In the genomic region with DNA sequence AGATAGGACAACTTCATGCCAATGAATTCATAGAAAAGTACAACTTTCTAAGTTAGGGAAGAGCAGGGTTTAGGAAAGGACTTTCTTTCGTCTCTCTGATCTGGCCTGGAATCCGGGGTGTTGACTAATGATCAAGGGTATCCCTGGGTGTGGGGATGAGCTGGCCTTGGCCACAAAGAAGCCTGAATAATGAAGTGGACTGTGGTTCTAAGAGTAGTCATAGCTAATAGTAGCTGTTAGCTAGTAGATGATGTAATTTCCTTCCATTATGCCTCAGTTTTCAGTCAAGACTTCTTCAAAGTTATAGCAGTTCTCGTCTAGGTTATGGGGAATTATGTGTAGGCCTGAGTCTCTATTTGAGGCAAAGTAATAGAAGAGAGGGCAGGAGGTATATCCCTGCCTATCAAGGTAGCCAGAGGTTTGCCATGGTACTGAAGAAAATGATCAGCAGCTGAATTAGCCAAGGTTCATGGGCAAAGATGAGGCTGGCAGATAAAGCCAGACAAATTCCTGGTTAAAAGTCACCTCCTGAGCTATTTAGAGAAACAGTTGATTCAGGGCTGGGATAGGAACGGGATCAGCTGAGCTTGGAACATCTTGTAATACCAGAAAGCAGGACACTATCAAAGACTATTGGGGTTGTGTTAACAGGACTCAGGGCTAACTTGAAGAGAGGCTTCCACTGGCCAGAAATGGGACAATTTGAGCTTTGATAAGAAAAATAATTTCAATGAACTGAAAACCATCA, we compare ENCODE assay signal across 11 cellular contexts. TPM values are rescaled to one million over a fixed set of nuclear protein-coding genes. Genes with fewer than 3 reads are reported as not detected.
DNase-seq lines count a peak whose midpoint lies in the region; ATAC-seq, FAIRE-seq and TF ChIP-seq lines count a peak whose summit lies in the region.
"Had no signal": no experiment of that assay in that cellular context is flagged by ENCODE, and none has a peak within 500 bp of the region (broad histone marks: within the 10 kb centered on the region; RNA-seq: fewer than 3 reads in every experiment).

No MANE protein-coding gene starts in this region.

- FAIRE-seq in HTR-8/SVneo (lab: Jason Lieb, UNC), result no peak

- peaks cover 19% of the 10 kb centered on the region for H3K9me1 ChIP-seq in IMR-90 (ENCODE audit: insufficient read depth, low read length)

- BruUV-seq in IMR-90 (replicated peaks; lab: Mats Ljungman, UMichigan) (no TSS peak), mammary epithelial cell (replicated peaks; lab: Mats Ljungman, UMichigan) (TSS peak; percentile 93)

- H3K4me3 ChIP-seq in IMR-90 (ENCODE audit: insufficient read depth, low read depth, low read length), result no peak overlapping the region
- H3K4me3 ChIP-seq in mammary epithelial cell (replicated peaks in 1 of 3; ENCODE audit: insufficient read depth in 1 of 3, low read depth in 2 of 3, low read length in 3 of 3), result no peak overlapping the region
- H3K4me3 ChIP-seq in mesenchymal stem cell (ENCODE audit: insufficient read depth in 1 of 2, low read depth in 1 of 2, low read length in 2 of 2), result no peak overlapping the region
- H3K4me3 ChIP-seq: body of pancreas, testis had no signal

- CTCF ChIA-PET in IMR-90 (lab: Yijun Ruan, JAX), result interaction anchor here (0.7 to 1.6 kb wide), 2 partner anchors 15 to 16 kb away, joined by 4 to 7 read pairs; no protein-coding TSS in a partner anchor
- CTCF ChIA-PET in mammary epithelial cell (lab: Charles Lee; ENCODE audit: low non-redundant PET), result interaction anchor here (0.6 to 1.0 kb wide), 2 partner anchors 15 to 34 kb away, joined by 5 to 6 read pairs; no protein-coding TSS in a partner anchor

- peak overlapping the region; percentile 68 for H2BK20ac ChIP-seq in IMR-90 (ENCODE audit: low read depth, low read length)

- H2BK12ac ChIP-seq in mesenchymal stem cell (ENCODE audit: low read length in 2 of 2), result no peak overlapping the region

- no peak for TF ChIP-seq RAD21 in IMR-90 (IDR thresholded peaks at IDR 0.05; ENCODE audit: low read length)

- no peaks in the 10 kb centered on the region for H3K27me3 ChIP-seq in IMR-90 (ENCODE audit: control insufficient read depth, insufficient read depth, low read length)
- no peaks in the 10 kb centered on the region for H3K27me3 ChIP-seq in mammary epithelial cell (ENCODE audit: insufficient read depth, low read length)
- H3K27me3 ChIP-seq in mesenchymal stem cell (ENCODE audit: control insufficient read depth in 1 of 2, insufficient read depth in 1 of 2, low read length in 2 of 2), result no peaks in the 10 kb centered on the region
- H3K27me3 ChIP-seq: body of pancreas, testis had no signal

- H3K36me3 ChIP-seq in IMR-90 (ENCODE audit: control insufficient read depth, insufficient read depth, low read length), result peaks cover 8% of the 10 kb centered on the region
- peaks cover 1% of the 10 kb centered on the region for H3K36me3 ChIP-seq in mammary epithelial cell (ENCODE audit: insufficient read depth, low read length)
- H3K36me3 ChIP-seq in mesenchymal stem cell (ENCODE audit: control insufficient read depth in 1 of 2, insufficient read depth in 2 of 2, low read depth in 1 of 2, low read length in 2 of 2), result peaks cover 19 to 20% of the 10 kb centered on the region in 2 experiments

- H3K27ac ChIP-seq in IMR-90 (ENCODE audit: insufficient read depth, low read length) (peak overlapping the region; percentile 42; the same call in 1 of the 2 replicates), mammary epithelial cell (ENCODE audit: insufficient read depth, low read depth, low read length) (peak overlapping the region; percentile 82), mesenchymal stem cell (ENCODE audit: low read length, poor library complexity, severe bottlenecking) (peak overlapping the region; percentile 57)
- H3K27ac ChIP-seq: body of pancreas, testis had no signal

- peak overlapping the region; percentile 39 to 64; a peak in 3 of 4 replicates for H4K8ac ChIP-seq in IMR-90 (ENCODE audit: low read depth in 2 of 2, low read length in 2 of 2)
- H4K8ac ChIP-seq in mesenchymal stem cell (ENCODE audit: low read length), result no peak overlapping the region

- H3K4ac ChIP-seq in IMR-90 (ENCODE audit: low read depth, low read length) (peak overlapping the region; percentile 61), mesenchymal stem cell (ENCODE audit: low read depth in 1 of 2, low read length in 2 of 2) (no peak overlapping the region)

- no peak overlapping the region for H2AFZ ChIP-seq in IMR-90 (replicated peaks; ENCODE audit: low read length, poor library complexity)
- H2AFZ ChIP-seq in mammary epithelial cell (ENCODE audit: low read depth, low read length), result peak overlapping the region; percentile 78
- H2AFZ ChIP-seq in mesenchymal stem cell (ENCODE audit: low read depth, low read length), result no peak overlapping the region

- intact Hi-C loops in IMR-90 (cut with micrococcal nuclease) (no loop called here), mammary epithelial cell (cut with micrococcal nuclease) (no loop called here)

- H3K4me1 ChIP-seq in IMR-90 (ENCODE audit: control insufficient read depth, insufficient read depth, low read length), result peaks cover 20% of the 10 kb centered on the region
- peaks cover 33% of the 10 kb centered on the region for H3K4me1 ChIP-seq in mammary epithelial cell (ENCODE audit: insufficient read depth, low read length)
- peaks cover 2% of the 10 kb centered on the region for H3K4me1 ChIP-seq in mesenchymal stem cell (ENCODE audit: control insufficient read depth, insufficient read depth, low read depth, low read length)
- H3K4me1 ChIP-seq: body of pancreas, testis had no signal

- POLR2A ChIA-PET in IMR-90 (lab: Charles Lee; ENCODE audit: unreplicated experiment), result interaction anchor here (0.6 kb wide), 1 partner anchor 15 kb away, joined by 9 read pairs; no protein-coding TSS in a partner anchor

- H3K79me1 ChIP-seq in IMR-90 (ENCODE audit: low read depth in 1 of 2, low read length in 2 of 2) (peaks cover 5 to 16% of the 10 kb centered on the region in 2 experiments; a peak in 1 of 4 replicates), mesenchymal stem cell (replicated peaks; ENCODE audit: low read length, poor library complexity, severe bottlenecking) (peaks cover 2% of the 10 kb centered on the region)

- H3K4me2 ChIP-seq in IMR-90 (ENCODE audit: low read depth, low read length), result peak overlapping the region; percentile 35; the same call in 1 of the 2 replicates
- H3K4me2 ChIP-seq in mammary epithelial cell (ENCODE audit: insufficient read depth, low read depth, low read length), result peak overlapping the region; percentile 26
- H3K4me2 ChIP-seq in mesenchymal stem cell (ENCODE audit: low read length, poor library complexity, severe bottlenecking), result no peak overlapping the region

- H2AK9ac ChIP-seq in IMR-90 (replicated peaks; ENCODE audit: low read depth, low read length, poor library complexity), result no peak overlapping the region

- H2BK120ac ChIP-seq in IMR-90 (ENCODE audit: low read depth, low read length) (peak overlapping the region; percentile 84), mesenchymal stem cell (ENCODE audit: low read depth, low read length) (no peak overlapping the region)

- peak overlapping the region; percentile 71 for H2BK5ac ChIP-seq in IMR-90 (ENCODE audit: low read depth, low read length, poor library complexity, severe bottlenecking)
- no peak overlapping the region for H2BK5ac ChIP-seq in mesenchymal stem cell (ENCODE audit: low read depth, low read length, poor library complexity, severe bottlenecking)

- dilution Hi-C loops in IMR-90 (cut with HindIII; ENCODE audit: low sequenced_read_pairs, unreplicated experiment), result no loop called here
- dilution Hi-C loops in mammary epithelial cell (cut with HindIII; ENCODE audit: low sequenced_read_pairs), result no loop called here

- peak; percentile 88 for ATAC-seq in IMR-90 (ENCODE audit: low read depth)
- ATAC-seq: body of pancreas had no signal

- peak overlapping the region; percentile 55; the same call in 2 of the 3 replicates for H2BK15ac ChIP-seq in IMR-90 (ENCODE audit: low read depth, low read length)
- no peak overlapping the region for H2BK15ac ChIP-seq in mesenchymal stem cell (ENCODE audit: low read depth, poor library complexity, severe bottlenecking)

- TF ChIP-seq CTCF in IMR-90 (conservative IDR thresholded peaks at IDR 0.05; ENCODE audit: low read depth, low read length), result no peak
- no peak for TF ChIP-seq CTCF in mammary epithelial cell (conservative IDR thresholded peaks at IDR 0.05 in 1 of 2, IDR thresholded peaks at IDR 0.05 in 1 of 2; ENCODE audit: extremely low read depth in 1 of 2, insufficient read depth in 1 of 2, low read depth in 1 of 2, low read length in 2 of 2)

- H3K9ac ChIP-seq in IMR-90 (ENCODE audit: low read depth, low read length), result no peak overlapping the region
- H3K9ac ChIP-seq in mammary epithelial cell (ENCODE audit: insufficient read depth, low read length), result peak overlapping the region; percentile 50
- H3K9ac ChIP-seq in mesenchymal stem cell (ENCODE audit: low read length), result peak overlapping the region; percentile 66

- H3K56ac ChIP-seq in IMR-90 (ENCODE audit: extremely low read depth, insufficient read depth, low read length), result peak overlapping the region; percentile 40; the same call in 1 of the 2 replicates

- H3K9me3 ChIP-seq in IMR-90 (ENCODE audit: control insufficient read depth, insufficient read depth, low read length) (no peaks in the 10 kb centered on the region), mammary epithelial cell (replicated peaks; ENCODE audit: insufficient read depth, low read length) (peaks cover 3% of the 10 kb centered on the region), mesenchymal stem cell (ENCODE audit: control insufficient read depth, low read length) (no peaks in the 10 kb centered on the region)
- H3K9me3 ChIP-seq: body of pancreas, testis had no signal

- no peak overlapping the region; the same call in 1 of the 2 replicates for H4K5ac ChIP-seq in IMR-90 (ENCODE audit: low read depth, low read length)

- in situ Hi-C loops in IMR-90 (cut with MboI; ENCODE audit: low sequenced_read_pairs), result no loop called here
- in situ Hi-C loops in mammary epithelial cell (cut with MboI; ENCODE audit: low sequenced_read_pairs in 2 of 2), result no loop called here

- H2AK5ac ChIP-seq in IMR-90 (ENCODE audit: low read depth, low read length) (0 out of 2 replicates have a peak overlapping the region, but pooled peaks have one; percentile 21), mesenchymal stem cell (ENCODE audit: low read length, severe bottlenecking) (no peak overlapping the region)

- WGBS in IMR-90 (ENCODE audit: extremely low coverage in 2 of 2, insufficient read length in 1 of 2), 2 experiments, result 0% methylated on average over 2 of the region's 4 CpGs; no CpG with 5 or more reads in 1 of the 2 experiments
- 22% methylated on average over 4 of the region's 4 CpGs for WGBS in mammary epithelial cell (ENCODE audit: low coverage, missing lambda C conversion rate)
- 30% methylated on average over 4 of the region's 4 CpGs for WGBS in mesenchymal stem cell

- H4K20me1 ChIP-seq in IMR-90 (ENCODE audit: insufficient read depth, low read length) (no peaks in the 10 kb centered on the region), mammary epithelial cell (ENCODE audit: insufficient read depth, low read length) (no peaks in the 10 kb centered on the region)

- H3K14ac ChIP-seq in IMR-90 (replicated peaks; ENCODE audit: low read depth, low read length), result peak overlapping the region; percentile 34
- no peak overlapping the region for H3K14ac ChIP-seq in mesenchymal stem cell (ENCODE audit: low read length in 2 of 2)

- H3K18ac ChIP-seq in IMR-90 (ENCODE audit: low read depth, low read length) (peak overlapping the region; percentile 66; the same call in 1 of the 2 replicates), mesenchymal stem cell (ENCODE audit: low read depth in 1 of 2, low read length in 2 of 2) (peak overlapping the region in 1 of 2 experiments; percentile 19)

- peak overlapping the region; percentile 34; the same call in 1 of the 2 replicates for H3K23ac ChIP-seq in IMR-90 (ENCODE audit: low read depth, low read length)
- H3K23ac ChIP-seq in mesenchymal stem cell (ENCODE audit: low read length in 2 of 2), result no peak overlapping the region

- no peaks in the 10 kb centered on the region for H3K79me2 ChIP-seq in mammary epithelial cell (ENCODE audit: insufficient read depth, low read length)

- no peak for TF ChIP-seq POLR2A in IMR-90 (IDR thresholded peaks at IDR 0.05; ENCODE audit: low read depth, low read length)

- DNase-seq in ELR (ENCODE audit: low read depth) (peak; percentile 97), IMR-90 (peak; percentile 87), mammary epithelial cell (peak; percentile 91), mesenchymal stem cell (peak; percentile 76), NCI-H446 (lab: John Stamatoyannopoulos, UW) (no peak), middle frontal gyrus (ENCODE audit: extremely low spot score, low spot score) (no peak), HTR-8/SVneo (ENCODE audit: insufficient read length, low spot score) (no peak)
- DNase-seq: body of pancreas, glutamatergic neuron, NCI-H2171, testis had no signal

- peak overlapping the region; percentile 47 for H4K91ac ChIP-seq in IMR-90 (ENCODE audit: insufficient read depth, low read depth, low read length)
- no peak overlapping the region for H4K91ac ChIP-seq in mesenchymal stem cell (ENCODE audit: low read length)

RNA-seq across cellular contexts. Expression of gene TRPC4AP, which starts 18.7 kb away (rescaled TPM):
- total RNA-seq in IMR-90 (2012; rRNA removed), result 39.4 and 41.0 TPM in 2 replicates
- polyA plus RNA-seq in IMR-90 (2012; rRNA removed), result 77.6 and 81.0 TPM in 2 replicates
- polyA plus RNA-seq in IMR-90 (2012; cell fraction: cytosol; rRNA removed), result 47.2 and 64.3 TPM in 2 replicates
- 135 and 171 TPM in 2 replicates for polyA plus RNA-seq in IMR-90 (2012; cell fraction: nucleus; rRNA removed; ENCODE audit: low replicate concordance)
- 10 to 100 TPM; 63.8 to 89.0 TPM for total RNA-seq in mammary epithelial cell
- polyA plus RNA-seq in mammary epithelial cell, result 65.5 TPM
- polyA minus RNA-seq in mammary epithelial cell, result 80.5 TPM
- 50.9 TPM for polyA plus RNA-seq in mesenchymal stem cell (2013, experiment 1 of 2)
- polyA plus RNA-seq in mesenchymal stem cell (2013, experiment 2 of 2), result 50.8 TPM

RNA-seq across cellular contexts. Expression of gene EDEM2, which starts 35.8 kb away (rescaled TPM):
- total RNA-seq in IMR-90 (2012; rRNA removed) (22.5 and 27.4 TPM in 2 replicates), mammary epithelial cell (10 to 100 TPM; 22.3 to 33.2 TPM)
- polyA plus RNA-seq in IMR-90 (2012; rRNA removed) (17.1 and 19.0 TPM in 2 replicates), mammary epithelial cell (19.8 TPM)
- polyA plus RNA-seq in IMR-90 (2012; cell fraction: cytosol; rRNA removed), result 15.3 and 24.8 TPM in 2 replicates
- polyA plus RNA-seq in IMR-90 (2012; cell fraction: nucleus; rRNA removed; ENCODE audit: low replicate concordance), result 12.0 and 14.1 TPM in 2 replicates
- polyA minus RNA-seq in mammary epithelial cell, result 13.4 TPM
- polyA plus RNA-seq in mesenchymal stem cell (2013, experiment 1 of 2), result 30.3 TPM
- 30.4 TPM for polyA plus RNA-seq in mesenchymal stem cell (2013, experiment 2 of 2)

Comparison
In these comparisons a context has a peak if more than half of its experiments do, and no peak if none do; other contexts are left out.
1. DNase-seq: peak in ELR (single experiment), IMR-90 (single experiment), mammary epithelial cell (single experiment) and mesenchymal stem cell (single experiment); none in NCI-H446 (0 of 2), middle frontal gyrus (single experiment) and HTR-8/SVneo (single experiment).
2. Peak in every context shown above with its lines, with median percentiles within 50 percentile points of each other: H3K27ac ChIP-seq.